ENCODE assay signal across 18 cellular contexts in the genomic region with DNA sequence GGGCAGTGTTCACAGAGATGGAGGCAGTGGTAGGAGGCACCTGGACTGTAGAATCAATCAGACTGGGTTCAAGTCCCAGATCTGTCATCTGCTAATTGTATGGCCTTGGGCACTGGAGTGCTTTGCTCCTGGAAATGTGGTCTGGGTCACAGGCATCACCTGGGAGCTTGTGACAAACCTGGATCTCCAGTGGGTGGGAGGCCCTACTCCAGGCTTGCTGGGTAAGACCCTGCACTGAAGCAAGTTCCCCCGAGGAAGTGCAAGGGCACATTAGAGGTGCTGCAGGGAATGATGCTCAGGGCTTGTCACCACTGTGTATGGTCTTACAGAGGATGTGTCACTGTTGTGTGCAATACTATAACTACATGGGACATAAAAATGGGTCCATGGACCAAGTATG.
"Had no signal": no experiment of that assay in that cellular context is flagged by ENCODE, and none has a peak within 500 bp of the region (broad histone marks: within the 10 kb centered on the region; RNA-seq: fewer than 3 reads in every experiment).

No MANE protein-coding gene starts in this region.

- H3K36me3 Mint-ChIP-seq: neural progenitor cell; stimulated activated memory B cell treated with anti-CD40 and anti-IgM and Interleukin-4, amounts not matched to agents 10 μg/mL and 1 μg/mL and 100 μg/mL, for 72 hours had no signal

- H3K9me3 Mint-ChIP-seq: endodermal cell; naive thymus-derived CD8-positive, alpha-beta T cell; stimulated activated memory B cell treated with anti-CD40 and anti-IgM and Interleukin-4, amounts not matched to agents 10 μg/mL and 1 μg/mL and 100 μg/mL, for 72 hours; stimulated activated naive CD8-positive, alpha-beta T cell treated with anti-CD3 and anti-CD28 coated beads, Interleukin-15, amount 100 ng/mL, for 72 hours had no signal

- H3K4me3 Mint-ChIP-seq: endodermal cell; naive thymus-derived CD8-positive, alpha-beta T cell; neural progenitor cell; stimulated activated memory B cell treated with anti-CD40 and anti-IgM and Interleukin-4, amounts not matched to agents 10 μg/mL and 1 μg/mL and 100 μg/mL, for 72 hours; stimulated activated naive CD8-positive, alpha-beta T cell treated with anti-CD3 and anti-CD28 coated beads, Interleukin-15, amount 100 ng/mL, for 72 hours had no signal

- DNase-seq: colonic mucosa; effector CD4-positive, alpha-beta T cell; endodermal cell; erythroblast; foreskin melanocyte; left colon; mucosa of descending colon; naive thymus-derived CD8-positive, alpha-beta T cell; nucleus accumbens; ovary; right cardiac atrium; stimulated activated CD4-positive, alpha-beta T cell treated with anti-CD3 and anti-CD28 coated beads, Interleukin-4, amount 100 ng/mL, for 1 hour; stimulated activated naive CD8-positive, alpha-beta T cell treated with anti-CD3 and anti-CD28 coated beads, Interleukin-15, amount 100 ng/mL, for 72 hours; substantia nigra; transverse colon had no signal

- H3K9me3 ChIP-seq: colonic mucosa, mucosa of descending colon, ovary, thoracic aorta, transverse colon had no signal

- H3K27ac Mint-ChIP-seq: endodermal cell; neural progenitor cell; stimulated activated memory B cell treated with anti-CD40 and anti-IgM and Interleukin-4, amounts not matched to agents 10 μg/mL and 1 μg/mL and 100 μg/mL, for 72 hours; stimulated activated naive CD8-positive, alpha-beta T cell treated with anti-CD3 and anti-CD28 coated beads, Interleukin-15, amount 100 ng/mL, for 72 hours had no signal

- ATAC-seq: left colon; mucosa of descending colon; naive thymus-derived CD8-positive, alpha-beta T cell; right cardiac atrium; stimulated activated memory B cell treated with anti-CD40 and anti-IgM and Interleukin-4, amounts not matched to agents 10 μg/mL and 1 μg/mL and 100 μg/mL, for 72 hours; stimulated activated naive CD8-positive, alpha-beta T cell treated with anti-CD3 and anti-CD28 coated beads, Interleukin-15, amount 100 ng/mL, for 72 hours had no signal
